31 cellular contexts compared by ENCODE assay signal in genomic region chr10:29374162-29374561, GRCh38.
"Had no signal": no experiment of that assay in that cellular context is flagged by ENCODE, and none has a peak within 500 bp of the region (broad histone marks: within the 10 kb centered on the region; RNA-seq: fewer than 3 reads in every experiment).

No MANE protein-coding gene starts in this region.

- H3K36me3 Mint-ChIP-seq: immature natural killer cell; naive thymus-derived CD8-positive, alpha-beta T cell; stimulated activated effector memory CD8-positive, alpha-beta T cell treated with anti-CD3 and anti-CD28 coated beads, Interleukin-12 subunit alpha, Interleukin-12 subunit beta, amount 100 ng/mL, for 72 hours had no signal

- FAIRE-seq: islet of Langerhans, kidney, small intestine had no signal

- H3K4me3 ChIP-seq: left lung, lower lobe of right lung, mucosa of descending colon, pancreas, prostate gland, sigmoid colon, spleen, tibial nerve, upper lobe of left lung, vagina had no signal

- H3K36me3 ChIP-seq: left lung, lower lobe of right lung, pancreas, prostate gland, sigmoid colon, spleen, tibial nerve, upper lobe of left lung, vagina had no signal

- H3K4me3 Mint-ChIP-seq: immature natural killer cell; naive thymus-derived CD8-positive, alpha-beta T cell; nephron; neural crest cell; stimulated activated effector memory CD8-positive, alpha-beta T cell treated with anti-CD3 and anti-CD28 coated beads, Interleukin-12 subunit alpha, Interleukin-12 subunit beta, amount 100 ng/mL, for 72 hours; stimulated activated naive CD8-positive, alpha-beta T cell treated with anti-CD3 and anti-CD28 coated beads, Interleukin-15, amount 100 ng/mL, for 72 hours had no signal

- H3K27me3 ChIP-seq: pancreas, upper lobe of left lung, vagina had no signal

- DNase-seq: hypothalamus; immature natural killer cell; kidney; left colon; left lung; lower lobe of right lung; mammary epithelial cell; mesenchymal stem cell; midbrain; mucosa of descending colon; naive thymus-derived CD8-positive, alpha-beta T cell; nucleus accumbens; pancreas; posterior cingulate gyrus; retina; right cardiac atrium; sigmoid colon; small intestine; spleen; stimulated activated CD4-positive, alpha-beta T cell treated with anti-CD3 and anti-CD28 coated beads, Interleukin-4, amount 100 ng/mL, for 24 hours; stimulated activated naive CD4-positive, alpha-beta T cell; stimulated activated naive CD8-positive, alpha-beta T cell treated with anti-CD3 and anti-CD28 coated beads, Interleukin-15, amount 100 ng/mL, for 72 hours; substantia nigra; upper lobe of left lung had no signal

- H3K9me3 ChIP-seq: left lung, lower lobe of right lung, mucosa of descending colon, pancreas, prostate gland, sigmoid colon, spleen, tibial nerve, upper lobe of left lung, vagina had no signal

- H3K9me3 Mint-ChIP-seq: immature natural killer cell; naive thymus-derived CD8-positive, alpha-beta T cell; nephron; neural crest cell; stimulated activated effector memory CD8-positive, alpha-beta T cell treated with anti-CD3 and anti-CD28 coated beads, Interleukin-12 subunit alpha, Interleukin-12 subunit beta, amount 100 ng/mL, for 72 hours; stimulated activated naive CD8-positive, alpha-beta T cell treated with anti-CD3 and anti-CD28 coated beads, Interleukin-15, amount 100 ng/mL, for 72 hours had no signal

- H3K27ac ChIP-seq: left lung, lower lobe of right lung, pancreas, prostate gland, sigmoid colon, spleen, tibial nerve, upper lobe of left lung, vagina had no signal

- ATAC-seq: left colon; left lung; lower lobe of right lung; mucosa of descending colon; naive thymus-derived CD8-positive, alpha-beta T cell; right cardiac atrium; stimulated activated effector memory CD8-positive, alpha-beta T cell treated with anti-CD3 and anti-CD28 coated beads, Interleukin-12 subunit alpha, Interleukin-12 subunit beta, amount 100 ng/mL, for 72 hours; stimulated activated naive CD8-positive, alpha-beta T cell treated with anti-CD3 and anti-CD28 coated beads, Interleukin-15, amount 100 ng/mL, for 72 hours had no signal

- H3K27ac Mint-ChIP-seq: immature natural killer cell; naive thymus-derived CD8-positive, alpha-beta T cell; nephron; stimulated activated effector memory CD8-positive, alpha-beta T cell treated with anti-CD3 and anti-CD28 coated beads, Interleukin-12 subunit alpha, Interleukin-12 subunit beta, amount 100 ng/mL, for 72 hours had no signal

- H3K4me1 Mint-ChIP-seq: immature natural killer cell; neural crest cell; stimulated activated effector memory CD8-positive, alpha-beta T cell treated with anti-CD3 and anti-CD28 coated beads, Interleukin-12 subunit alpha, Interleukin-12 subunit beta, amount 100 ng/mL, for 72 hours; stimulated activated naive CD8-positive, alpha-beta T cell treated with anti-CD3 and anti-CD28 coated beads, Interleukin-15, amount 100 ng/mL, for 72 hours had no signal

- H3K4me1 ChIP-seq: left lung, lower lobe of right lung, pancreas, prostate gland, spleen, upper lobe of left lung, vagina had no signal
